Comparison of ENCODE assay signal across 1 cellular context in genomic region chr17:60600490-60601431, GRCh38.
TF ChIP-seq lines count a peak whose summit lies in the region.

No MANE protein-coding gene starts in this region.

TF ChIP-seq in HepG2, 621 proteins besides CTCF, POLR2A, EP300 and RAD21 (continued from another document and continues in another):
- TF ChIP-seq ZNF687 (CRISPR knock-in tag; IDR thresholded peaks at IDR 0.05): peak; percentile 60; the same call in 1 of the 2 replicates
- no peak for TF ChIP-seq ZNF225 (CRISPR knock-in tag; IDR thresholded peaks at IDR 0.05)
- 0 out of 2 replicates have a peak, but pooled peaks have one; percentile 8 for TF ChIP-seq THYN1 (CRISPR knock-in tag; IDR thresholded peaks at IDR 0.05; ENCODE audit: borderline replicate concordance, low read depth)
- 0 out of 2 replicates have a peak, but pooled peaks have one; percentile 76 for TF ChIP-seq DMTF1 (CRISPR knock-in tag; IDR thresholded peaks at IDR 0.05)
- TF ChIP-seq, protein P1, sequence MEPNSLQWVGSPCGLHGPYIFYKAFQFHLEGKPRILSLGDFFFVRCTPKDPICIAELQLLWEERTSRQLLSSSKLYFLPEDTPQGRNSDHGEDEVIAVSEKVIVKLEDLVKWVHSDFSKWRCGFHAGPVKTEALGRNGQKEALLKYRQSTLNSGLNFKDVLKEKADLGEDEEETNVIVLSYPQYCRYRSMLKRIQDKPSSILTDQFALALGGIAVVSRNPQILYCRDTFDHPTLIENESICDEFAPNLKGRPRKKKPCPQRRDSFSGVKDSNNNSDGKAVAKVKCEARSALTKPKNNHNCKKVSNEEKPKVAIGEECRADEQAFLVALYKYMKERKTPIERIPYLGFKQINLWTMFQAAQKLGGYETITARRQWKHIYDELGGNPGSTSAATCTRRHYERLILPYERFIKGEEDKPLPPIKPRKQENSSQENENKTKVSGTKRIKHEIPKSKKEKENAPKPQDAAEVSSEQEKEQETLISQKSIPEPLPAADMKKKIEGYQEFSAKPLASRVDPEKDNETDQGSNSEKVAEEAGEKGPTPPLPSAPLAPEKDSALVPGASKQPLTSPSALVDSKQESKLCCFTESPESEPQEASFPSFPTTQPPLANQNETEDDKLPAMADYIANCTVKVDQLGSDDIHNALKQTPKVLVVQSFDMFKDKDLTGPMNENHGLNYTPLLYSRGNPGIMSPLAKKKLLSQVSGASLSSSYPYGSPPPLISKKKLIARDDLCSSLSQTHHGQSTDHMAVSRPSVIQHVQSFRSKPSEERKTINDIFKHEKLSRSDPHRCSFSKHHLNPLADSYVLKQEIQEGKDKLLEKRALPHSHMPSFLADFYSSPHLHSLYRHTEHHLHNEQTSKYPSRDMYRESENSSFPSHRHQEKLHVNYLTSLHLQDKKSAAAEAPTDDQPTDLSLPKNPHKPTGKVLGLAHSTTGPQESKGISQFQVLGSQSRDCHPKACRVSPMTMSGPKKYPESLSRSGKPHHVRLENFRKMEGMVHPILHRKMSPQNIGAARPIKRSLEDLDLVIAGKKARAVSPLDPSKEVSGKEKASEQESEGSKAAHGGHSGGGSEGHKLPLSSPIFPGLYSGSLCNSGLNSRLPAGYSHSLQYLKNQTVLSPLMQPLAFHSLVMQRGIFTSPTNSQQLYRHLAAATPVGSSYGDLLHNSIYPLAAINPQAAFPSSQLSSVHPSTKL (CRISPR knock-in tag; IDR thresholded peaks at IDR 0.05): peak; percentile 27; the same call in 1 of the 2 replicates
- no peak; the same call in 1 of the 2 replicates for TF ChIP-seq ZNF234 (CRISPR knock-in tag; conservative IDR thresholded peaks at IDR 0.05)
- peak; percentile 60; the same call in 1 of the 2 replicates for TF ChIP-seq ZNF775 (CRISPR knock-in tag; IDR thresholded peaks at IDR 0.05; ENCODE audit: borderline replicate concordance)
- peak; percentile 47; the same call in 1 of the 2 replicates for TF ChIP-seq ZNF639 (CRISPR knock-in tag; conservative IDR thresholded peaks at IDR 0.05)
- 0 out of 2 replicates have a peak, but pooled peaks have one; percentile 13 for TF ChIP-seq ZNF296 (CRISPR knock-in tag; conservative IDR thresholded peaks at IDR 0.05)
- peak; percentile 15; the same call in 1 of the 2 replicates for TF ChIP-seq KDM5B (CRISPR knock-in tag; IDR thresholded peaks at IDR 0.05; ENCODE audit: borderline replicate concordance)
- no peak for TF ChIP-seq NR2F6 (IDR thresholded peaks at IDR 0.05)
- peak; percentile 45; the same call in 1 of the 2 replicates for TF ChIP-seq NR2F6 (CRISPR knock-in tag; IDR thresholded peaks at IDR 0.05)
- no peak for TF ChIP-seq NR1H2 (CRISPR knock-in tag; IDR thresholded peaks at IDR 0.05; ENCODE audit: borderline replicate concordance, low read depth)
- peak; percentile 31; the same call in 1 of the 2 replicates for TF ChIP-seq ZNF101 (CRISPR knock-in tag; IDR thresholded peaks at IDR 0.05; ENCODE audit: borderline replicate concordance, low read depth)
- 0 out of 2 replicates have a peak, but pooled peaks have one; percentile 12 for TF ChIP-seq SATB2 (CRISPR knock-in tag; IDR thresholded peaks at IDR 0.05)
- TF ChIP-seq ATM (IDR thresholded peaks at IDR 0.05; ENCODE audit: borderline replicate concordance): no peak
- no peak for TF ChIP-seq PRMT3 (CRISPR knock-in tag; IDR thresholded peaks at IDR 0.05; ENCODE audit: borderline replicate concordance, low read depth)
- peak; percentile 23; the same call in 1 of the 2 replicates for TF ChIP-seq ZFX (CRISPR knock-in tag; IDR thresholded peaks at IDR 0.05; ENCODE audit: low read depth)
- no peak for TF ChIP-seq CENPT (CRISPR knock-in tag; IDR thresholded peaks at IDR 0.05; ENCODE audit: low read depth)
- no peak; the same call in 1 of the 2 replicates for TF ChIP-seq NCOR1 (IDR thresholded peaks at IDR 0.05; ENCODE audit: borderline replicate concordance, low read length)
- peak; percentile 65 for TF ChIP-seq AGO2 (optimal IDR thresholded peaks at IDR 0.05; ENCODE audit: low read depth, low read length)
- TF ChIP-seq AKAP8 (CRISPR knock-in tag; IDR thresholded peaks at IDR 0.05): 0 out of 2 replicates have a peak, but pooled peaks have one; percentile 26
- TF ChIP-seq ZNF558 (CRISPR knock-in tag; IDR thresholded peaks at IDR 0.05; ENCODE audit: borderline replicate concordance): peak; percentile 40; the same call in 1 of the 2 replicates
- peak; percentile 34; the same call in 1 of the 2 replicates for TF ChIP-seq ZNF747 (CRISPR knock-in tag; IDR thresholded peaks at IDR 0.05; ENCODE audit: borderline replicate concordance)
- TF ChIP-seq HNF1B (CRISPR knock-in tag; IDR thresholded peaks at IDR 0.05): 0 out of 2 replicates have a peak, but pooled peaks have one; percentile 31
- TF ChIP-seq ZFP1 (CRISPR knock-in tag; IDR thresholded peaks at IDR 0.05): no peak
- TF ChIP-seq ELF1 (CRISPR knock-in tag; IDR thresholded peaks at IDR 0.05): no peak
- TF ChIP-seq ZFP36L1 (CRISPR knock-in tag; IDR thresholded peaks at IDR 0.05): peak; percentile 59
- 0 out of 2 replicates have a peak, but pooled peaks have one; percentile 70 for TF ChIP-seq FLYWCH1 (CRISPR knock-in tag; IDR thresholded peaks at IDR 0.05)
- TF ChIP-seq ZNF335 (CRISPR knock-in tag; IDR thresholded peaks at IDR 0.05): 0 out of 2 replicates have a peak, but pooled peaks have one; percentile 11
- TF ChIP-seq ZNF572 (CRISPR knock-in tag; IDR thresholded peaks at IDR 0.05): peak; percentile 88
- peak; percentile 90 for TF ChIP-seq SIN3A (IDR thresholded peaks at IDR 0.05; ENCODE audit: borderline replicate concordance, low read depth, low read length)
- TF ChIP-seq, protein P2, sequence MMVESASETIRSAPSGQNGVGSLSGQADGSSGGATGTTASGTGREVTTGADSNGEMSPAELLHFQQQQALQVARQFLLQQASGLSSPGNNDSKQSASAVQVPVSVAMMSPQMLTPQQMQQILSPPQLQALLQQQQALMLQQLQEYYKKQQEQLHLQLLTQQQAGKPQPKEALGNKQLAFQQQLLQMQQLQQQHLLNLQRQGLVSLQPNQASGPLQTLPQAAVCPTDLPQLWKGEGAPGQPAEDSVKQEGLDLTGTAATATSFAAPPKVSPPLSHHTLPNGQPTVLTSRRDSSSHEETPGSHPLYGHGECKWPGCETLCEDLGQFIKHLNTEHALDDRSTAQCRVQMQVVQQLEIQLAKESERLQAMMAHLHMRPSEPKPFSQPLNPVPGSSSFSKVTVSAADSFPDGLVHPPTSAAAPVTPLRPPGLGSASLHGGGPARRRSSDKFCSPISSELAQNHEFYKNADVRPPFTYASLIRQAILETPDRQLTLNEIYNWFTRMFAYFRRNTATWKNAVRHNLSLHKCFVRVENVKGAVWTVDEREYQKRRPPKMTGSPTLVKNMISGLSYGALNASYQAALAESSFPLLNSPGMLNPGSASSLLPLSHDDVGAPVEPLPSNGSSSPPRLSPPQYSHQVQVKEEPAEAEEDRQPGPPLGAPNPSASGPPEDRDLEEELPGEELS (CRISPR knock-in tag; IDR thresholded peaks at IDR 0.05): no peak
- TF ChIP-seq, protein P3, sequence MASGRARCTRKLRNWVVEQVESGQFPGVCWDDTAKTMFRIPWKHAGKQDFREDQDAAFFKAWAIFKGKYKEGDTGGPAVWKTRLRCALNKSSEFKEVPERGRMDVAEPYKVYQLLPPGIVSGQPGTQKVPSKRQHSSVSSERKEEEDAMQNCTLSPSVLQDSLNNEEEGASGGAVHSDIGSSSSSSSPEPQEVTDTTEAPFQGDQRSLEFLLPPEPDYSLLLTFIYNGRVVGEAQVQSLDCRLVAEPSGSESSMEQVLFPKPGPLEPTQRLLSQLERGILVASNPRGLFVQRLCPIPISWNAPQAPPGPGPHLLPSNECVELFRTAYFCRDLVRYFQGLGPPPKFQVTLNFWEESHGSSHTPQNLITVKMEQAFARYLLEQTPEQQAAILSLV (CRISPR knock-in tag; IDR thresholded peaks at IDR 0.05; ENCODE audit: borderline replicate concordance): no peak
- peak; percentile 94; the same call in 1 of the 2 replicates for TF ChIP-seq PAX8 (CRISPR knock-in tag; IDR thresholded peaks at IDR 0.05; ENCODE audit: borderline replicate concordance)
- TF ChIP-seq ZNF546 (CRISPR knock-in tag; conservative IDR thresholded peaks at IDR 0.05): no peak
- 0 out of 2 replicates have a peak, but pooled peaks have one; percentile 10 for TF ChIP-seq ZSCAN20 (CRISPR knock-in tag; IDR thresholded peaks at IDR 0.05; ENCODE audit: borderline replicate concordance)
- TF ChIP-seq, protein P4, sequence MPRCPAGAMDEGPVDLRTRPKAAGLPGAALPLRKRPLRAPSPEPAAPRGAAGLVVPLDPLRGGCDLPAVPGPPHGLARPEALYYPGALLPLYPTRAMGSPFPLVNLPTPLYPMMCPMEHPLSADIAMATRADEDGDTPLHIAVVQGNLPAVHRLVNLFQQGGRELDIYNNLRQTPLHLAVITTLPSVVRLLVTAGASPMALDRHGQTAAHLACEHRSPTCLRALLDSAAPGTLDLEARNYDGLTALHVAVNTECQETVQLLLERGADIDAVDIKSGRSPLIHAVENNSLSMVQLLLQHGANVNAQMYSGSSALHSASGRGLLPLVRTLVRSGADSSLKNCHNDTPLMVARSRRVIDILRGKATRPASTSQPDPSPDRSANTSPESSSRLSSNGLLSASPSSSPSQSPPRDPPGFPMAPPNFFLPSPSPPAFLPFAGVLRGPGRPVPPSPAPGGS (CRISPR knock-in tag; IDR thresholded peaks at IDR 0.05): peak; percentile 10; the same call in 1 of the 2 replicates
- TF ChIP-seq ZNF703 (CRISPR knock-in tag; IDR thresholded peaks at IDR 0.05; ENCODE audit: borderline replicate concordance): peak; percentile 65; the same call in 1 of the 2 replicates
- no peak for TF ChIP-seq ZKSCAN1 (IDR thresholded peaks at IDR 0.05; ENCODE audit: low read length)
- TF ChIP-seq XRCC5 (optimal IDR thresholded peaks at IDR 0.05; ENCODE audit: low read length): peak; percentile 17
- TF ChIP-seq MEIS2 (CRISPR knock-in tag; IDR thresholded peaks at IDR 0.05): no peak; the same call in 1 of the 2 replicates
- no peak for TF ChIP-seq ZNF569 (CRISPR knock-in tag; IDR thresholded peaks at IDR 0.05; ENCODE audit: borderline replicate concordance)
- TF ChIP-seq CCAR2 (optimal IDR thresholded peaks at IDR 0.05; ENCODE audit: low read depth, low read length): peak; percentile 66
- TF ChIP-seq ZBTB3 (CRISPR knock-in tag; IDR thresholded peaks at IDR 0.05; ENCODE audit: borderline replicate concordance, low read depth): peak; percentile 15; the same call in 1 of the 2 replicates
- TF ChIP-seq MXI1 (IDR thresholded peaks at IDR 0.05; ENCODE audit: borderline replicate concordance, low read depth, low read length): peak; percentile 46; the same call in 2 of the 3 replicates
